In genomic region chr9:89410709-89411111, GRCh38 we compare ENCODE assay signal across 8 cellular contexts.
DNase-seq lines count a peak whose midpoint lies in the region; TF ChIP-seq lines count a peak whose summit lies in the region.

No MANE protein-coding gene starts in this region.

- peak overlapping the region; percentile 76 for H3K4me3 Mint-ChIP-seq in activated naive CD8-positive, alpha-beta T cell

- peaks cover 4% of the 10 kb centered on the region for H3K9me3 Mint-ChIP-seq in activated naive CD8-positive, alpha-beta T cell (ENCODE audit: low read depth)

- H3K9me3 ChIP-seq in tibial artery: no peaks in the 10 kb centered on the region

- H3K36me3 Mint-ChIP-seq in activated naive CD8-positive, alpha-beta T cell: peaks cover 28% of the 10 kb centered on the region

- intact Hi-C loops in tibial artery (cut with DNase I; ENCODE audit: low total_unique reads): no loop called here

- DNase-seq in activated naive CD4-positive, alpha-beta T cell treated with Interleukin-2 at 50 U/mL for 16 hours: peak; percentile 76
- no peak for DNase-seq in activated naive CD4-positive, alpha-beta T cell (lab: John Stamatoyannopoulos, UW)
- peak; percentile 21 for DNase-seq in HT-29 (ENCODE audit: low spot score)
- DNase-seq in stimulated activated CD4-positive, alpha-beta T cell treated with anti-CD3 and anti-CD28 coated beads, TNF-alpha, amount 100 ng/mL, for 24 hours (ENCODE audit: low read depth in 3 of 3): peak; percentile 55 to 69 (median 68)
- no peak for DNase-seq in C1 segment of cervical spinal cord (lab: John Stamatoyannopoulos, UW)
- no peak for DNase-seq in NK-92 (lab: John Stamatoyannopoulos, UW; ENCODE audit: unreplicated experiment)
- DNase-seq in tibial artery: no peak

- H3K27ac Mint-ChIP-seq in activated naive CD8-positive, alpha-beta T cell: peak overlapping the region; percentile 97

- H3K27me3 ChIP-seq in tibial artery: no peaks in the 10 kb centered on the region

- H3K27me3 Mint-ChIP-seq in activated naive CD8-positive, alpha-beta T cell: no peaks in the 10 kb centered on the region

- no peak for TF ChIP-seq CTCF in tibial artery (IDR thresholded peaks at IDR 0.05)

- no peak overlapping the region for H3K4me3 ChIP-seq in tibial artery

- no peaks in the 10 kb centered on the region for H3K36me3 ChIP-seq in tibial artery

- no peak overlapping the region for H3K27ac ChIP-seq in tibial artery

- H3K4me1 ChIP-seq in tibial artery: no peaks in the 10 kb centered on the region

- peaks cover 88% of the 10 kb centered on the region for H3K4me1 Mint-ChIP-seq in activated naive CD8-positive, alpha-beta T cell (ENCODE audit: low read depth)

Comparison
In these comparisons a context has a peak if more than half of its experiments do, and no peak if none do; other contexts are left out.
1. DNase-seq: peak in activated naive CD4-positive, alpha-beta T cell treated with Interleukin-2 at 50 U/mL for 16 hours (single experiment), HT-29 (single experiment) and stimulated activated CD4-positive, alpha-beta T cell treated with anti-CD3 and anti-CD28 coated beads, TNF-alpha, amount 100 ng/mL, for 24 hours (3 of 3); none in activated naive CD4-positive, alpha-beta T cell (0 of 4), C1 segment of cervical spinal cord (0 of 14), NK-92 (single experiment) and tibial artery (0 of 2).